8 cellular contexts compared by ENCODE assay signal in genomic region chr22:20013382-20013871, GRCh38. TPM values are rescaled to one million over a fixed set of nuclear protein-coding genes. Genes with fewer than 3 reads are reported as not detected.
DNase-seq lines count a peak whose midpoint lies in the region; FAIRE-seq and TF ChIP-seq lines count a peak whose summit lies in the region.
"Had no signal": no experiment of that assay in that cellular context is flagged by ENCODE, and none has a peak within 500 bp of the region (broad histone marks: within the 10 kb centered on the region; RNA-seq: fewer than 3 reads in every experiment).

No MANE protein-coding gene starts in this region.

- FAIRE-seq in astrocyte (lab: Jason Lieb, UNC) = no peak

- H3K27me3 Mint-ChIP-seq in astrocyte (ENCODE audit: low read depth, unreplicated experiment) (peaks cover 25% of the 10 kb centered on the region), immature natural killer cell (ENCODE audit: low read depth in 3 of 3) (peaks cover 0 to 2% (median 0%) of the 10 kb centered on the region in 3 donors)

- no peaks in the 10 kb centered on the region for H3K79me2 ChIP-seq in astrocyte (ENCODE audit: insufficient read depth, low read length)

- H3K4me3 Mint-ChIP-seq in astrocyte (ENCODE audit: unreplicated experiment) (no peak overlapping the region), immature natural killer cell (peak overlapping the region in 3 of 5 donors; percentile 8 to 21 (median 13))
- H3K4me3 Mint-ChIP-seq: T-helper 1 cell treated with Interleukin-12 subunit alpha and Interleukin-12 subunit beta and Interleukin-4 antibody, amounts not matched to agents 30 μg/mL and 1 μg/mL, for 36 hours had no signal

- TF ChIP-seq CTCF in astrocyte (IDR thresholded peaks at IDR 0.05; ENCODE audit: insufficient read depth, low read depth, low read length) (peak; percentile 58), lower leg skin (IDR thresholded peaks at IDR 0.05) (no peak)

- H3K4me1 ChIP-seq in astrocyte (ENCODE audit: insufficient read depth, low read length) = peaks cover 3% of the 10 kb centered on the region

- intact Hi-C loops in lower leg skin (cut with DNase I; ENCODE audit: low total_unique reads) = loop anchor here (5.0 kb wide), 1 partner anchor 41 kb away; no protein-coding TSS in a partner anchor

- no peak overlapping the region for H3K9ac ChIP-seq in astrocyte (ENCODE audit: low read length)

- in situ Hi-C loops in G401 (cut with HindIII; ENCODE audit: low sequenced_read_pairs) = no loop called here

- no peak for TF ChIP-seq POLR2A in lower leg skin (IDR thresholded peaks at IDR 0.05)

- peak; percentile 61 for DNase-seq in G401 (ENCODE audit: low spot score)
- DNase-seq in NCI-H1092 treated with DMSO at 0.1 percent for 48 hours (lab: John Stamatoyannopoulos, UW) = peak; percentile 57
- peak; percentile 20 for DNase-seq in astrocyte (ENCODE audit: low read depth)
- peak; percentile 57 to 64 (median 59) for DNase-seq in immature natural killer cell
- DNase-seq in stimulated activated CD8-positive, alpha-beta memory T cell treated with anti-CD3 and anti-CD28 coated beads, Interleukin-4, amount 100 ng/mL, for 48 hours = peak; percentile 64
- DNase-seq in NCI-H510A treated with DMSO at 0.1 percent for 48 hours (lab: John Stamatoyannopoulos, UW) = no peak
- no peak for DNase-seq in lower leg skin (ENCODE audit: low spot score in 2 of 2)

- H3K4me2 ChIP-seq in astrocyte (ENCODE audit: low read length) = no peak overlapping the region

- no peak overlapping the region for H3K27ac Mint-ChIP-seq in astrocyte (ENCODE audit: unreplicated experiment)
- no peak overlapping the region for H3K27ac Mint-ChIP-seq in immature natural killer cell
- H3K27ac Mint-ChIP-seq: T-helper 1 cell treated with Interleukin-12 subunit alpha and Interleukin-12 subunit beta and Interleukin-4 antibody, amounts not matched to agents 30 μg/mL and 1 μg/mL, for 36 hours had no signal

- H3K9me3 Mint-ChIP-seq in astrocyte (ENCODE audit: unreplicated experiment) (no peaks in the 10 kb centered on the region), immature natural killer cell (no peaks in the 10 kb centered on the region)
- H3K9me3 Mint-ChIP-seq: T-helper 1 cell treated with Interleukin-12 subunit alpha and Interleukin-12 subunit beta and Interleukin-4 antibody, amounts not matched to agents 30 μg/mL and 1 μg/mL, for 36 hours had no signal

- H3K9me3 ChIP-seq in astrocyte (ENCODE audit: insufficient read depth, low read depth, low read length) = no peaks in the 10 kb centered on the region

- H3K27ac ChIP-seq in astrocyte (ENCODE audit: low read depth, low read length) = no peak overlapping the region

- peaks cover 12% of the 10 kb centered on the region for H3K27me3 ChIP-seq in astrocyte (ENCODE audit: insufficient read depth, low read length)

- no peak overlapping the region for H3K4me3 ChIP-seq in astrocyte (ENCODE audit: insufficient read depth, low read depth, low read length)
- no peak overlapping the region for H3K4me3 ChIP-seq in lower leg skin (ENCODE audit: low read depth, poor library complexity, severe bottlenecking)

- H3K36me3 Mint-ChIP-seq in astrocyte (ENCODE audit: low read depth, unreplicated experiment) = no peaks in the 10 kb centered on the region
- H3K36me3 Mint-ChIP-seq in immature natural killer cell = no peaks in the 10 kb centered on the region

- H2AFZ ChIP-seq in astrocyte (ENCODE audit: low read depth, low read length) = no peak overlapping the region

- no peaks in the 10 kb centered on the region for H3K36me3 ChIP-seq in astrocyte (ENCODE audit: insufficient read depth, low read length)

- WGBS in lower leg skin, 2 donors = 39 to 41% methylated on average over 9 to 11 of the region's 11 CpGs

- H3K4me1 Mint-ChIP-seq in astrocyte (ENCODE audit: low read depth, unreplicated experiment) = no peaks in the 10 kb centered on the region
- peaks cover 41 to 49% of the 10 kb centered on the region in 2 donors for H3K4me1 Mint-ChIP-seq in immature natural killer cell

- peaks cover 4% of the 10 kb centered on the region for H4K20me1 ChIP-seq in astrocyte (ENCODE audit: insufficient read depth, low read length)

RNA-seq across cellular contexts. Expression of gene ARVCF, which starts 3.2 kb away (rescaled TPM):
- total RNA-seq in G401 (2014; rRNA removed; shearing (Covaris generic)) = 13.8 and 14.9 TPM in 2 replicates
- 11.0 and 17.9 TPM in 2 replicates for total RNA-seq in astrocyte
- 10 to 100 TPM in 1 of 3 donors, 1 to 10 TPM in 2; 5.3 to 15.9 (median 5.3) TPM for polyA plus RNA-seq in immature natural killer cell
- total RNA-seq in lower leg skin = 10 to 100 TPM; 25.2 to 53.7 (median 38.1) TPM

RNA-seq across cellular contexts. Expression of gene TANGO2, which starts 7.5 kb away (rescaled TPM):
- 13.2 and 19.0 TPM in 2 replicates for total RNA-seq in G401 (2014; rRNA removed; shearing (Covaris generic))
- total RNA-seq in astrocyte (28.0 TPM in 2 replicates), lower leg skin (10 to 100 TPM; 12.4 to 36.1 (median 19.8) TPM)
- 10 to 100 TPM; 43.3 to 68.6 (median 56.6) TPM for polyA plus RNA-seq in immature natural killer cell

Comparison
In these comparisons a context has a peak if more than half of its experiments do, and no peak if none do; other contexts are left out.
1. DNase-seq: peak in G401 (single experiment), NCI-H1092 treated with DMSO at 0.1 percent for 48 hours (single experiment), astrocyte (single experiment), immature natural killer cell (3 of 3) and stimulated activated CD8-positive, alpha-beta memory T cell treated with anti-CD3 and anti-CD28 coated beads, Interleukin-4, amount 100 ng/mL, for 48 hours (single experiment); none in NCI-H510A treated with DMSO at 0.1 percent for 48 hours (single experiment) and lower leg skin (0 of 2).